8 cellular contexts compared by ENCODE assay signal in the genomic region with DNA sequence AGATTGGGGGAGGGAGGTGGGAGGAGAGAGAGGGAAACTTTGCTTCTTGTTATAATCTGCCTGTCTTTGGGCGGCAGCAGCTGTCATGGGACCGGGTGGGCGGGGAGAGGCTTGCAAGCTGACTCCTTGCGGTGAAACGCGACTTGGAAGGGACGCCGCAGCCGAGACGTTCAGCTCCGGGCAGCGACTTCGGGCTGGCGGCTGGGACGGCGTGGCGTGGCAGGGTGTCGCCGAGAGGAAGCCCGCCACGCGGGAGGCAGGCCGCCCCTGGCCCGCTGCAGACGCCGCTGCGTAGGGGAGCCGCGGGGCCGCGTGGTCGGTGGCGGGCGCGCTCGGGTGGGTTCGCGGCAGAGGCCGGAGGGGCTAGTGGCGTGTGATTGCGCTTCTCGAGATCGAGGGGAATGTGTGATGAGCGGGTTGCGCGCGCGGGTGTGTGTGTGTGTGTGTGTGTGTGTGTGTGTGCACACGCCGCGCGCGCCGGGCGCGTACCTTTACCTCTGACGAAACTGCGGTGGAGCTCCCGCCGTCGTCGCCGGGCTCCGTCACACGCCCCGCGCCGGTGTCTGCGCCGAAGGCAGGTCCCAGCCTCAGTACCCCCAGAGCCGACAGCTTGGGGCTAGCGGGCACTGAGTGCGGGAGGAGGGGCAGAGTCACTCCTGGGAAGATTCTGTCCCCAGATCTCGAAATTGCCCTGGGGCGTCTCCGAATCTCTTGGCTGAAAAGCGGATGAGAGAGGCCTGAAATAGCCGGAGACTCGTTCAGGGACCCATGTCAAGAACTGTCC. TPM values are rescaled to one million over a fixed set of nuclear protein-coding genes. Genes with fewer than 3 reads are reported as not detected.
DNase-seq lines count a peak whose midpoint lies in the region; ATAC-seq, FAIRE-seq and TF ChIP-seq lines count a peak whose summit lies in the region.

No MANE protein-coding gene starts in this region.

- H2AFZ ChIP-seq in GM12878 (ENCODE audit: control insufficient read depth, low read depth, low read length): peak overlapping the region; percentile 86

- intact Hi-C loops in GM12878 (cut with micrococcal nuclease; ENCODE audit: unreplicated experiment) (loop anchor here (1.0 to 10.0 kb wide), 6 partner anchors 45 to 233 kb away; a partner anchor contains a TSS), sciatic nerve (cut with DNase I) (loop anchor here (10.0 kb wide), 1 partner anchor 73 kb away; no protein-coding TSS in a partner anchor)

- H3K4me2 ChIP-seq in GM12878 (ENCODE audit: control insufficient read depth, insufficient read depth): peak overlapping the region; percentile 72

- in situ Hi-C loops in GM12878 (cut with MboI): no loop called here

- POLR2A ChIA-PET in GM12878 (lab: Charles Lee): interaction anchor here (0.6 to 5.5 kb wide), 13 partner anchors 9 to 128 kb away, joined by 3 to 48 read pairs (median 6); no protein-coding TSS in a partner anchor

- peak; percentile 57 for ATAC-seq in GM21717 (IDR thresholded peaks at IDR 0.05; ENCODE audit: unreplicated experiment)
- peak; percentile 77 for ATAC-seq in GM12878
- peak; percentile 69 for ATAC-seq in sciatic nerve
- ATAC-seq in GM18520 (IDR thresholded peaks at IDR 0.05; ENCODE audit: unreplicated experiment): no peak

- SMC1A ChIA-PET in GM12878 (lab: Charles Lee; ENCODE audit: uncharacterized antibody, unreplicated experiment): interaction anchor here (0.8 to 3.4 kb wide), 12 partner anchors 9 to 99 kb away, joined by 3 to 25 read pairs (median 6); no protein-coding TSS in a partner anchor

- peak overlapping the region; percentile 82 for H3K27ac ChIP-seq in GM12878 (ENCODE audit: control insufficient read depth, insufficient read depth)

- peak overlapping the region; percentile 100 for H3K4me3 ChIP-seq in GM12878

- CTCF ChIA-PET in GM12878 (lab: Yijun Ruan, JAX): interaction anchor here (0.7 to 4.3 kb wide), 10 partner anchors 10 to 229 kb away, joined by 3 to 35 read pairs (median 6); a partner anchor contains a TSS

- H3K9me3 ChIP-seq in GM12878 (replicated peaks; ENCODE audit: control insufficient read depth, insufficient read depth, low read length): no peaks in the 10 kb centered on the region

- TF ChIP-seq RAD21 in GM12878 (IDR thresholded peaks at IDR 0.05; ENCODE audit: insufficient read depth, low read depth, low read length): no peak

- TSS peak; percentile 67 for BruUV-seq in GM12878 (replicated peaks; lab: Mats Ljungman, UMichigan)

- no peaks in the 10 kb centered on the region; the same call in 1 of the 2 replicates for H3K4me1 ChIP-seq in GM12878 (ENCODE audit: control insufficient read depth, insufficient read depth, low read length)

- H3K79me2 ChIP-seq in GM12878 (ENCODE audit: control insufficient read depth, insufficient read depth, low read length): peaks cover 54% of the 10 kb centered on the region

- TF ChIP-seq EP300 in GM12878 (IDR thresholded peaks at IDR 0.05; ENCODE audit: borderline replicate concordance in 1 of 2, control insufficient read depth in 1 of 2, low read depth in 2 of 2, low read length in 2 of 2): no peak

- no peaks in the 10 kb centered on the region; a peak in 1 of 4 replicates for H3K36me3 ChIP-seq in GM12878 (ENCODE audit: control insufficient read depth in 2 of 2, insufficient read depth in 2 of 2, low read length in 1 of 2)

- under 1% methylated on average over 58 of the region's 79 CpGs for WGBS in GM12878 (ENCODE audit: insufficient coverage, insufficient replicate concordance, low lambda C conversion rate, missing lambda C conversion rate)

- DNase-seq in DMS53 (lab: John Stamatoyannopoulos, UW) (peak; percentile 79), KG1 (lab: John Stamatoyannopoulos, UW) (peak; percentile 3), T-helper 9 cell (peak; percentile 51), GM12878 (ENCODE audit: low read depth, low spot score) (peak; percentile 62), iPS DF 4.7 (ENCODE audit: extremely low read depth, low spot score) (peak; percentile 38), sciatic nerve (ENCODE audit: low spot score) (peak; percentile 88)

- H3K9ac ChIP-seq in GM12878 (ENCODE audit: control insufficient read depth, insufficient read depth, low read length): peak overlapping the region; percentile 91

- RAD21 ChIA-PET in GM12878 (lab: Charles Lee; ENCODE audit: unreplicated experiment): interaction anchor here (0.6 to 4.5 kb wide), 29 partner anchors 9 to 1433 kb away, joined by 3 to 51 read pairs (median 4); a partner anchor contains a TSS

- TF ChIP-seq CTCF in GM12878 (IDR thresholded peaks at IDR 0.05 in 2 of 3, conservative IDR thresholded peaks at IDR 0.05 in 1 of 3; ENCODE audit: control insufficient read depth in 2 of 3, extremely low read depth in 1 of 3, insufficient read depth in 1 of 3, low read depth in 3 of 3, low read length in 3 of 3): no peak

- peak; percentile 49 for FAIRE-seq in GM12878 (lab: Jason Lieb, UNC)

- H3K27me3 ChIP-seq in GM12878 (replicated peaks in 1 of 2; ENCODE audit: control insufficient read depth in 2 of 2, insufficient read depth in 2 of 2, low read length in 1 of 2): no peaks in the 10 kb centered on the region

- TF ChIP-seq POLR2A in GM12878 (IDR thresholded peaks at IDR 0.05; ENCODE audit: low read depth, low read length): peak; percentile 77

- peaks cover 3% of the 10 kb centered on the region; the same call in 1 of the 2 replicates for H4K20me1 ChIP-seq in GM12878 (ENCODE audit: control insufficient read depth, insufficient read depth)

TF ChIP-seq in GM12878, 131 proteins besides CTCF, POLR2A, EP300 and RAD21 (continues in another document):
- TF ChIP-seq SPI1 (IDR thresholded peaks at IDR 0.05; ENCODE audit: borderline replicate concordance, insufficient read depth, low read depth, low read length) (no peak), MTA3 (IDR thresholded peaks at IDR 0.05; ENCODE audit: borderline replicate concordance, low read length) (no peak), ZNF24 (IDR thresholded peaks at IDR 0.05) (no peak), PML (IDR thresholded peaks at IDR 0.05; ENCODE audit: low read length) (no peak), ZNF384 (IDR thresholded peaks at IDR 0.05; ENCODE audit: borderline replicate concordance, low read depth, low read length) (no peak), CHD2 (IDR thresholded peaks at IDR 0.05; ENCODE audit: borderline replicate concordance, low read depth, low read length) (0 out of 2 replicates have a peak, but pooled peaks have one; percentile 16), NR2C2 (IDR thresholded peaks at IDR 0.05; ENCODE audit: borderline replicate concordance, control insufficient read depth, insufficient read length, low read depth) (no peak), NFIC (IDR thresholded peaks at IDR 0.05; ENCODE audit: low read depth, low read length) (no peak), IRF4 (IDR thresholded peaks at IDR 0.05; ENCODE audit: low read depth, low read length) (no peak), SP1 (IDR thresholded peaks at IDR 0.05; ENCODE audit: low read depth, low read length) (no peak), RCOR1 (conservative IDR thresholded peaks at IDR 0.05; ENCODE audit: low read depth, low read length) (no peak), POU2F2 (IDR thresholded peaks at IDR 0.05; ENCODE audit: borderline replicate concordance, low read depth, low read length) (peak; percentile 15; the same call in 1 of the 3 replicates)
- TF ChIP-seq, protein P1, sequence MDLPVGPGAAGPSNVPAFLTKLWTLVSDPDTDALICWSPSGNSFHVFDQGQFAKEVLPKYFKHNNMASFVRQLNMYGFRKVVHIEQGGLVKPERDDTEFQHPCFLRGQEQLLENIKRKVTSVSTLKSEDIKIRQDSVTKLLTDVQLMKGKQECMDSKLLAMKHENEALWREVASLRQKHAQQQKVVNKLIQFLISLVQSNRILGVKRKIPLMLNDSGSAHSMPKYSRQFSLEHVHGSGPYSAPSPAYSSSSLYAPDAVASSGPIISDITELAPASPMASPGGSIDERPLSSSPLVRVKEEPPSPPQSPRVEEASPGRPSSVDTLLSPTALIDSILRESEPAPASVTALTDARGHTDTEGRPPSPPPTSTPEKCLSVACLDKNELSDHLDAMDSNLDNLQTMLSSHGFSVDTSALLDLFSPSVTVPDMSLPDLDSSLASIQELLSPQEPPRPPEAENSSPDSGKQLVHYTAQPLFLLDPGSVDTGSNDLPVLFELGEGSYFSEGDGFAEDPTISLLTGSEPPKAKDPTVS (IDR thresholded peaks at IDR 0.05; ENCODE audit: low read depth, low read length): no peak
- TF ChIP-seq, protein P2, sequence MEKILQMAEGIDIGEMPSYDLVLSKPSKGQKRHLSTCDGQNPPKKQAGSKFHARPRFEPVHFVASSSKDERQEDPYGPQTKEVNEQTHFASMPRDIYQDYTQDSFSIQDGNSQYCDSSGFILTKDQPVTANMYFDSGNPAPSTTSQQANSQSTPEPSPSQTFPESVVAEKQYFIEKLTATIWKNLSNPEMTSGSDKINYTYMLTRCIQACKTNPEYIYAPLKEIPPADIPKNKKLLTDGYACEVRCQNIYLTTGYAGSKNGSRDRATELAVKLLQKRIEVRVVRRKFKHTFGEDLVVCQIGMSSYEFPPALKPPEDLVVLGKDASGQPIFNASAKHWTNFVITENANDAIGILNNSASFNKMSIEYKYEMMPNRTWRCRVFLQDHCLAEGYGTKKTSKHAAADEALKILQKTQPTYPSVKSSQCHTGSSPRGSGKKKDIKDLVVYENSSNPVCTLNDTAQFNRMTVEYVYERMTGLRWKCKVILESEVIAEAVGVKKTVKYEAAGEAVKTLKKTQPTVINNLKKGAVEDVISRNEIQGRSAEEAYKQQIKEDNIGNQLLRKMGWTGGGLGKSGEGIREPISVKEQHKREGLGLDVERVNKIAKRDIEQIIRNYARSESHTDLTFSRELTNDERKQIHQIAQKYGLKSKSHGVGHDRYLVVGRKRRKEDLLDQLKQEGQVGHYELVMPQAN (conservative IDR thresholded peaks at IDR 0.05): peak; percentile 78

RNA-seq across cellular contexts. Expression of a gene that starts 1.7 kb away (rescaled TPM):
- total RNA-seq in GM12878 (2013; cell fraction: nucleolus; rRNA removed): 55.8 and 60.6 TPM in 2 replicates
- 5.3 and 6.4 TPM in 2 replicates for total RNA-seq in GM12878 (2014; rRNA removed)
- total RNA-seq in GM12878 (2014; rRNA removed; fragmentation: Illumina TruSeq; extraction: Trizol): 5.8 and 6.1 TPM in 2 replicates
- total RNA-seq in GM12878 (2021): 18.1 and 20.5 TPM in 2 replicates
- 2.5 TPM for polyA plus RNA-seq in GM12878 (2011; ENCODE audit: low read depth)
- 3.0 and 4.7 TPM in 2 replicates for polyA plus RNA-seq in GM12878 (2011; rRNA removed)
- 3.2 and 4.0 TPM in 2 replicates for polyA plus RNA-seq in GM12878 (2011; cell fraction: cytosol; rRNA removed)
- polyA plus RNA-seq in GM12878 (2011; cell fraction: nucleus; rRNA removed): 24.1 and 34.3 TPM in 2 replicates
- polyA plus RNA-seq in GM12878 (2012): 3.1 and 3.8 TPM in 2 replicates
- polyA plus RNA-seq in GM12878 (2014; fragmentation: Illumina TruSeq; extraction: Trizol): 7.8 and 8.6 TPM in 2 replicates
- 1 to 10 TPM; 1.8 to 2.5 TPM for polyA plus RNA-seq in GM12878 (2014; fragmentation: Nextera tagmentation; extraction: Ambion mirVana)
- 7.3 and 7.5 TPM in 2 replicates for polyA plus RNA-seq in GM12878 (2014; rRNA removed)
- 10 to 100 TPM; 10.4 to 10.7 TPM for polyA plus RNA-seq in GM12878 (2016; fragmentation: Nextera tagmentation; extraction: Ambion mirVana)
- polyA minus RNA-seq in GM12878 (2011; rRNA and poly(A)+ RNA removed): 9.2 and 10.7 TPM in 2 replicates
- 5.5 and 6.4 TPM in 2 replicates for polyA minus RNA-seq in GM12878 (2011; cell fraction: cytosol; rRNA and poly(A)+ RNA removed)
- polyA minus RNA-seq in GM12878 (2011; cell fraction: nucleus; rRNA and poly(A)+ RNA removed): 11.2 and 19.8 TPM in 2 replicates
- 3.2 TPM for total RNA-seq in sciatic nerve

Comparison
In these comparisons a context has a peak if more than half of its experiments do, and no peak if none do; other contexts are left out.
1. DNase-seq: peak in every context shown above with its lines; median percentile 88 in sciatic nerve; 79 in DMS53; 62 in GM12878; 51 in T-helper 9 cell; 38 in iPS DF 4.7; 3 in KG1.